8 cellular contexts compared by ENCODE assay signal in genomic region chr12:3752741-3753486, GRCh38.
DNase-seq lines count a peak whose midpoint lies in the region; ATAC-seq lines count a peak whose summit lies in the region.

Gene CRACR2A (minus strand): TSS chr12:3753109. CDS start chr12:3696999, 56,110 bp downstream.

- DNase-seq in DMS53 (lab: John Stamatoyannopoulos, UW) (peak; percentile 100), HUDEP-2 (lab: John Stamatoyannopoulos, UW; ENCODE audit: unreplicated experiment in 76 of 76) (peak in 71 of 76 experiments; percentile 6 to 83 (median 61)), T-helper 22 cell (ENCODE audit: low read depth) (peak; percentile 68), astrocyte of the hippocampus (ENCODE audit: low read depth, low spot score) (peak; percentile 80), islet precursor cell (peak; percentile 95), HuH-7.5 (ENCODE audit: low spot score) (no peak)
- peak; percentile 75 for DNase-seq in stimulated activated CD4-positive, alpha-beta T cell treated with anti-CD3 and anti-CD28 coated beads, Interleukin-2, amount 100 ng/mL, for 4 hours (ENCODE audit: low read depth)

- peak; percentile 82 for ATAC-seq in GM21423 (IDR thresholded peaks at IDR 0.05; ENCODE audit: unreplicated experiment)
